1 cellular context compared by ENCODE assay signal in genomic region chr14:90714811-90715210, GRCh38.
TF ChIP-seq lines count a peak whose summit lies in the region.

No MANE protein-coding gene starts in this region.

TF ChIP-seq in H1, 55 proteins besides CTCF, POLR2A, EP300 and RAD21:
- TF ChIP-seq YY1 (IDR thresholded peaks at IDR 0.05; ENCODE audit: low read depth, low read length): no peak
- no peak for TF ChIP-seq BACH1 (IDR thresholded peaks at IDR 0.05; ENCODE audit: low read length)
